In the genomic region with DNA sequence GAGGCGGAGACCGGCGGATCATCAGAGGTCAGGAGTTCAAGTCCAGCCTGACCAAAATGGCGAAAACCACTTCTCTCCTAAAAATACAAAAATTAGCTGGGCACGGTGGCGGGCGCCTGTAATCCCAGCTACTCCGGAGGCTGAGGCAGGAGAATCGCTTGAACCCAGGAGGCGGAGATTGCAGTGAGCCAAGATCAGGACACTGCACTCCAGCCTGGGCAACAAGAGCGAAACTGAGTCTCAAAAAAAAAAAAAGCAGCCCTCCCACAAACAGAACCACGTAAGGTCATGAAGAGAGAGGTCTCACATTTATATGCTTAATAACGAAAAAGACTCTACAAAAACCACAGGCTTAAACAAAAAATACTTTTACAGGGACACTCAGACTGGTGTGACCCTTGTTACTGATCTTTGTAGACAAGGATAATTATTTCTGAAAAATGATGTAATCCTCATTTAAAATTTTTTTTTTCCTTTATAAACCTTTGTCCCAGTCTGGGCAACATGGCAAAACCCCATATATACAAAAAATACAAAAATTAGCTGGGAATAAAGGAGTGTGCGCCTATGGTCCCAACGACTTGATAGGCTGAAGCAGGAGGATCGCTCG, we compare ENCODE assay signal across 8 cellular contexts. TPM values are rescaled to one million over a fixed set of nuclear protein-coding genes. Genes with fewer than 3 reads are reported as not detected.
DNase-seq lines count a peak whose midpoint lies in the region; ATAC-seq, FAIRE-seq and TF ChIP-seq lines count a peak whose summit lies in the region.

No MANE protein-coding gene starts in this region.

- no peaks in the 10 kb centered on the region for H3K27me3 ChIP-seq in BLaER1 treated with 17β-estradiol and CSF1 and Interleukin-3, amounts not matched to agents 10 nM and 100 nM
- H3K27me3 ChIP-seq in endothelial cell of umbilical vein (ENCODE audit: control insufficient read depth in 2 of 2, insufficient read depth in 2 of 2, low read length in 2 of 2) (no peaks in the 10 kb centered on the region), neuronal stem cell (ENCODE audit: control insufficient read depth in 3 of 3, insufficient read depth in 3 of 3, low read depth in 1 of 3, low read length in 3 of 3) (no peaks in the 10 kb centered on the region)

- intact Hi-C loops in OCI-LY7 (cut with micrococcal nuclease; ENCODE audit: unreplicated experiment) (no loop called here), endothelial cell of umbilical vein (cut with micrococcal nuclease) (loop anchor here (1.0 kb wide), 1 partner anchor 45 kb away; a partner anchor contains a TSS)

- H3K36me3 ChIP-seq in BLaER1 treated with 17β-estradiol and CSF1 and Interleukin-3, amounts not matched to agents 10 nM and 100 nM: peaks cover 0 to 19% (median 10%) of the 10 kb centered on the region in 11 experiments; a peak in 14 of 22 replicates
- no peaks in the 10 kb centered on the region for H3K36me3 ChIP-seq in OCI-LY7 (ENCODE audit: insufficient read depth, low read length)
- no peaks in the 10 kb centered on the region for H3K36me3 ChIP-seq in endothelial cell of umbilical vein (ENCODE audit: control insufficient read depth in 2 of 2, extremely low read depth in 1 of 2, insufficient read depth in 2 of 2, low read length in 2 of 2)
- H3K36me3 ChIP-seq in neuronal stem cell (replicated peaks in 1 of 2; ENCODE audit: control insufficient read depth in 2 of 2, insufficient read depth in 2 of 2, low read length in 2 of 2): peaks cover 0 to 8% of the 10 kb centered on the region in 2 donors

- H3K4me3 ChIP-seq in BLaER1 treated with 17β-estradiol and CSF1 and Interleukin-3, amounts not matched to agents 10 nM and 100 nM: peak overlapping the region; percentile 76 to 95 (median 88)
- H3K4me3 ChIP-seq in OCI-LY7 (ENCODE audit: low read depth, low read length, poor library complexity, severe bottlenecking) (peak overlapping the region; percentile 88), endothelial cell of umbilical vein (replicated peaks in 1 of 3; ENCODE audit: insufficient read depth in 1 of 3, low read depth in 1 of 3, low read length in 3 of 3) (peak overlapping the region in 1 of 3 experiments; percentile 87), neuronal stem cell (ENCODE audit: low read length in 2 of 2) (peak overlapping the region; percentile 92 to 97)

- peaks cover 0 to 20% (median 10%) of the 10 kb centered on the region in 11 experiments; a peak in 16 of 22 replicates for H3K9me3 ChIP-seq in BLaER1 treated with 17β-estradiol and CSF1 and Interleukin-3, amounts not matched to agents 10 nM and 100 nM (replicated peaks in 1 of 11)
- H3K9me3 ChIP-seq in OCI-LY7 (ENCODE audit: low read length) (no peaks in the 10 kb centered on the region), endothelial cell of umbilical vein (replicated peaks; ENCODE audit: control insufficient read depth, insufficient read depth, low read length) (no peaks in the 10 kb centered on the region), neuronal stem cell (replicated peaks in 1 of 2; ENCODE audit: control insufficient read depth in 2 of 2, insufficient read depth in 1 of 2, low read depth in 1 of 2, low read length in 2 of 2) (no peaks in the 10 kb centered on the region)

- H3K4ac ChIP-seq in neuronal stem cell (ENCODE audit: low read length): no peak overlapping the region

- FAIRE-seq in endothelial cell of umbilical vein (lab: Jason Lieb, UNC): no peak
- FAIRE-seq in frontal cortex (lab: Jason Lieb, UNC): no peak

- no peak for ATAC-seq in HG02763 (IDR thresholded peaks at IDR 0.05; ENCODE audit: unreplicated experiment)

- H3K23ac ChIP-seq in neuronal stem cell (ENCODE audit: low read depth, low read length, poor library complexity): peak overlapping the region; percentile 90

- no peak overlapping the region for H2BK15ac ChIP-seq in neuronal stem cell (ENCODE audit: low read length)

- peak overlapping the region; percentile 79; the same call in 1 of the 2 replicates for H2AFZ ChIP-seq in OCI-LY7 (ENCODE audit: low read length)
- H2AFZ ChIP-seq in endothelial cell of umbilical vein (ENCODE audit: low read depth, low read length): peak overlapping the region; percentile 57
- peak overlapping the region; percentile 100 for H2AFZ ChIP-seq in neuronal stem cell (ENCODE audit: low read length)

- H4K8ac ChIP-seq in neuronal stem cell (ENCODE audit: low read depth, low read length): no peak overlapping the region

- H3K14ac ChIP-seq in neuronal stem cell (ENCODE audit: low read length): peak overlapping the region; percentile 95

- POLR2A ChIA-PET in OCI-LY7 (lab: Charles Lee): no interaction called here
- POLR2A ChIA-PET in endothelial cell of umbilical vein (lab: Charles Lee): no interaction called here

- H3K4me2 ChIP-seq in BLaER1 treated with 17β-estradiol and CSF1 and Interleukin-3, amounts not matched to agents 10 nM and 100 nM: peak overlapping the region; percentile 71 to 88 (median 81)
- H3K4me2 ChIP-seq in OCI-LY7 (ENCODE audit: low read length): peak overlapping the region; percentile 77
- H3K4me2 ChIP-seq in endothelial cell of umbilical vein (ENCODE audit: insufficient read depth, low read length): no peak overlapping the region
- H3K4me2 ChIP-seq in neuronal stem cell (ENCODE audit: insufficient read depth, low read length, poor library complexity, severe bottlenecking): peak overlapping the region; percentile 89

- H2AK5ac ChIP-seq in neuronal stem cell (ENCODE audit: low read depth, low read length): no peak overlapping the region

- H3K27ac ChIP-seq in BLaER1 treated with 17β-estradiol and CSF1 and Interleukin-3, amounts not matched to agents 10 nM and 100 nM: peak overlapping the region; percentile 49 to 89 (median 81)
- H3K27ac ChIP-seq in OCI-LY7 (ENCODE audit: low read depth, low read length, poor library complexity, severe bottlenecking) (no peak overlapping the region), endothelial cell of umbilical vein (ENCODE audit: insufficient read depth, low read depth, low read length) (peak overlapping the region; percentile 52), neuronal stem cell (replicated peaks; ENCODE audit: low read length) (no peak overlapping the region)

- H2BK120ac ChIP-seq in neuronal stem cell (ENCODE audit: low read depth, low read length): no peak overlapping the region

- DNase-seq in OCI-LY7 (ENCODE audit: low spot score) (no peak), endothelial cell of umbilical vein (ENCODE audit: low read depth, low spot score) (no peak), neuronal stem cell (ENCODE audit: low spot score) (no peak), frontal cortex (ENCODE audit: low spot score in 2 of 2) (no peak), DMS153 treated with DMSO at 0.1 percent for 48 hours (lab: John Stamatoyannopoulos, UW; ENCODE audit: unreplicated experiment) (no peak)
- DNase-seq in effector CD8-positive, alpha-beta T cell (lab: John Stamatoyannopoulos, UW): no peak

- H3K9ac ChIP-seq in BLaER1 treated with 17β-estradiol and CSF1 and Interleukin-3, amounts not matched to agents 10 nM and 100 nM: peak overlapping the region; percentile 77 to 92 (median 86); a peak in 21 of 22 replicates
- H3K9ac ChIP-seq in endothelial cell of umbilical vein (replicated peaks; ENCODE audit: extremely low read depth, insufficient read depth, low read length) (no peak overlapping the region), neuronal stem cell (ENCODE audit: low read depth, low read length, poor library complexity) (no peak overlapping the region)

- TF ChIP-seq CTCF in OCI-LY7 (conservative IDR thresholded peaks at IDR 0.05; ENCODE audit: low read length): no peak
- no peak for TF ChIP-seq CTCF in endothelial cell of umbilical vein (IDR thresholded peaks at IDR 0.05; ENCODE audit: extremely low read depth in 1 of 2, insufficient read depth in 1 of 2, low read depth in 1 of 2, low read length in 2 of 2)

- no peak for TF ChIP-seq POLR2A in endothelial cell of umbilical vein (IDR thresholded peaks at IDR 0.05; ENCODE audit: low read depth, low read length)

- H3K9me2 ChIP-seq in OCI-LY7 (ENCODE audit: insufficient read depth, low read length): no peaks in the 10 kb centered on the region

- H3K9me1 ChIP-seq in endothelial cell of umbilical vein (replicated peaks; ENCODE audit: control insufficient read depth, extremely low read depth, insufficient read depth, low read length): no peaks in the 10 kb centered on the region

- CTCF ChIA-PET in OCI-LY7 (lab: Charles Lee; ENCODE audit: unreplicated experiment): no interaction called here
- CTCF ChIA-PET in endothelial cell of umbilical vein (lab: Charles Lee): no interaction called here

- no CpG with 5 or more reads among the region's 17 CpGs for WGBS in neuronal stem cell (ENCODE audit: extremely low coverage in 2 of 2, insufficient read length in 2 of 2, insufficient replicate concordance in 1 of 2), 2 donors

- no peak overlapping the region for H2BK5ac ChIP-seq in neuronal stem cell (ENCODE audit: low read length)

- no peak overlapping the region for H2BK12ac ChIP-seq in neuronal stem cell (ENCODE audit: low read length)

- H4K91ac ChIP-seq in neuronal stem cell (ENCODE audit: low read depth, low read length, poor library complexity): no peak overlapping the region

- BruUV-seq in OCI-LY7 (replicated peaks; lab: Mats Ljungman, UMichigan) (no TSS peak), endothelial cell of umbilical vein (replicated peaks; lab: Mats Ljungman, UMichigan) (no TSS peak)

- peaks cover 25 to 38% (median 34%) of the 10 kb centered on the region in 10 experiments for H3K4me1 ChIP-seq in BLaER1 treated with 17β-estradiol and CSF1 and Interleukin-3, amounts not matched to agents 10 nM and 100 nM
- H3K4me1 ChIP-seq in OCI-LY7 (ENCODE audit: insufficient read depth, low read length, poor library complexity, severe bottlenecking): peaks cover 18% of the 10 kb centered on the region
- H3K4me1 ChIP-seq in endothelial cell of umbilical vein (ENCODE audit: control insufficient read depth, extremely low read depth, insufficient read depth, low read length): peaks cover 32% of the 10 kb centered on the region
- H3K4me1 ChIP-seq in neuronal stem cell (ENCODE audit: control insufficient read depth in 2 of 2, insufficient read depth in 1 of 2, low read depth in 1 of 2, low read length in 2 of 2): peaks cover 8 to 10% of the 10 kb centered on the region in 2 donors

- H3K79me1 ChIP-seq in neuronal stem cell (ENCODE audit: low read depth, low read length): peaks cover 10% of the 10 kb centered on the region

- H3K79me2 ChIP-seq in OCI-LY7 (ENCODE audit: insufficient read depth, low read depth, low read length) (peaks cover 22% of the 10 kb centered on the region; the same call in 1 of the 2 replicates), endothelial cell of umbilical vein (ENCODE audit: control insufficient read depth, insufficient read depth, low read length) (peaks cover 3% of the 10 kb centered on the region)

- H4K20me1 ChIP-seq in BLaER1 treated with 17β-estradiol and CSF1 and Interleukin-3, amounts not matched to agents 10 nM and 100 nM: peaks cover 0 to 4% (median 0%) of the 10 kb centered on the region in 11 experiments; a peak in 1 of 22 replicates
- H4K20me1 ChIP-seq in OCI-LY7 (ENCODE audit: insufficient read depth, low read length) (no peaks in the 10 kb centered on the region), endothelial cell of umbilical vein (replicated peaks; ENCODE audit: control insufficient read depth, extremely low read depth, insufficient read depth, low read length) (no peaks in the 10 kb centered on the region)

- dilution Hi-C loops in endothelial cell of umbilical vein (cut with MboI; ENCODE audit: extremely low pct_ligation_motif_present, low sequenced_read_pairs): no loop called here

- peak overlapping the region; percentile 94 for H3K18ac ChIP-seq in neuronal stem cell (ENCODE audit: low read length)

RNA-seq across cellular contexts. Expression of a gene that starts 0.9 kb away (rescaled TPM):
- total RNA-seq in OCI-LY7 (2014; rRNA removed; shearing (Covaris generic)): 4.8 and 5.4 TPM in 2 replicates
- total RNA-seq in OCI-LY7 (2022): 6.8 TPM in 2 replicates
- total RNA-seq in endothelial cell of umbilical vein: 5.9 and 7.0 TPM in 2 replicates
- 7.7 and 10.2 TPM in 2 replicates for polyA plus RNA-seq in endothelial cell of umbilical vein
- polyA plus RNA-seq in endothelial cell of umbilical vein (2011; cell fraction: cytosol; rRNA removed): 15.7 and 17.7 TPM in 2 replicates
- polyA plus RNA-seq in endothelial cell of umbilical vein (2011; cell fraction: nucleus; rRNA removed): 14.0 and 14.9 TPM in 2 replicates
- polyA plus RNA-seq in endothelial cell of umbilical vein (2012): 5.1 and 5.5 TPM in 2 replicates
- polyA minus RNA-seq in endothelial cell of umbilical vein: 11.6 and 14.0 TPM in 2 replicates
- polyA minus RNA-seq in endothelial cell of umbilical vein (2011; cell fraction: cytosol; rRNA and poly(A)+ RNA removed): 1.8 TPM
- 5.2 and 5.3 TPM in 2 replicates for polyA minus RNA-seq in endothelial cell of umbilical vein (2011; cell fraction: nucleus; rRNA and poly(A)+ RNA removed)
- polyA plus RNA-seq in neuronal stem cell (2013, experiment 1 of 2): 3.4 TPM
- 3.5 TPM for polyA plus RNA-seq in neuronal stem cell (2013, experiment 2 of 2)
- 6.9 TPM for total RNA-seq in frontal cortex

RNA-seq across cellular contexts. Expression of a gene that starts 31.7 kb away (rescaled TPM):
- 15.9 and 16.4 TPM in 2 replicates for total RNA-seq in OCI-LY7 (2014; rRNA removed; shearing (Covaris generic))
- total RNA-seq in OCI-LY7 (2022) (21.5 and 23.0 TPM in 2 replicates), endothelial cell of umbilical vein (1.9 and 2.0 TPM in 2 replicates), frontal cortex (0.82 TPM)
- polyA plus RNA-seq in endothelial cell of umbilical vein: 1.6 and 2.1 TPM in 2 replicates
- 1.0 and 1.4 TPM in 2 replicates for polyA plus RNA-seq in endothelial cell of umbilical vein (2011; cell fraction: cytosol; rRNA removed)
- 7.1 and 8.2 TPM in 2 replicates for polyA plus RNA-seq in endothelial cell of umbilical vein (2011; cell fraction: nucleus; rRNA removed)
- 0.83 and 2.2 TPM in 2 replicates for polyA plus RNA-seq in endothelial cell of umbilical vein (2012)
- 0.83 and 1.5 TPM in 2 replicates for polyA minus RNA-seq in endothelial cell of umbilical vein
- polyA minus RNA-seq in endothelial cell of umbilical vein (2011; cell fraction: cytosol; rRNA and poly(A)+ RNA removed): 1.8 TPM
- polyA minus RNA-seq in endothelial cell of umbilical vein (2011; cell fraction: nucleus; rRNA and poly(A)+ RNA removed): 1.5 TPM in 2 replicates
- 0.88 TPM for polyA plus RNA-seq in neuronal stem cell (2013, experiment 1 of 2)
- polyA plus RNA-seq in neuronal stem cell (2013, experiment 2 of 2): 0.75 TPM

RNA-seq across cellular contexts. Expression of a gene that starts 45.0 kb away (rescaled TPM):
- 7.4 and 7.7 TPM in 2 replicates for total RNA-seq in OCI-LY7 (2014; rRNA removed; shearing (Covaris generic))
- 4.3 and 6.6 TPM in 2 replicates for total RNA-seq in OCI-LY7 (2022)
- total RNA-seq in endothelial cell of umbilical vein: 3.4 and 3.6 TPM in 2 replicates
- 2.0 TPM in 2 replicates for polyA plus RNA-seq in endothelial cell of umbilical vein
- 2.2 and 2.5 TPM in 2 replicates for polyA plus RNA-seq in endothelial cell of umbilical vein (2011; cell fraction: cytosol; rRNA removed)
- polyA plus RNA-seq in endothelial cell of umbilical vein (2011; cell fraction: nucleus; rRNA removed): 2.7 and 3.8 TPM in 2 replicates
- 2.8 and 3.0 TPM in 2 replicates for polyA plus RNA-seq in endothelial cell of umbilical vein (2012)
- polyA minus RNA-seq in endothelial cell of umbilical vein: 6.2 and 7.4 TPM in 2 replicates
- polyA minus RNA-seq in endothelial cell of umbilical vein (2011; cell fraction: cytosol; rRNA and poly(A)+ RNA removed): 5.4 TPM
- 1.7 and 2.3 TPM in 2 replicates for polyA minus RNA-seq in endothelial cell of umbilical vein (2011; cell fraction: nucleus; rRNA and poly(A)+ RNA removed)
- polyA plus RNA-seq in neuronal stem cell (2013, experiment 1 of 2): 2.5 TPM
- polyA plus RNA-seq in neuronal stem cell (2013, experiment 2 of 2): 2.5 TPM
- total RNA-seq in frontal cortex: 4.1 TPM

Comparison
In these comparisons a context has a peak if more than half of its experiments do, and no peak if none do; other contexts are left out.
1. H3K27ac ChIP-seq: peak in BLaER1 treated with 17β-estradiol and CSF1 and Interleukin-3, amounts not matched to agents 10 nM and 100 nM (11 of 11) and endothelial cell of umbilical vein (single experiment); none in OCI-LY7 (single experiment) and neuronal stem cell (single experiment).
2. H3K9ac ChIP-seq: peak in BLaER1 treated with 17β-estradiol and CSF1 and Interleukin-3, amounts not matched to agents 10 nM and 100 nM (11 of 11); none in endothelial cell of umbilical vein (single experiment) and neuronal stem cell (single experiment).
3. Peak in every context shown above with its lines, with median percentiles within 50 percentile points of each other: H2AFZ ChIP-seq.